ENCODE assay signal across 1 cellular context in genomic region chr2:237910576-237911362, GRCh38.
A peak's percentile ranks its signal among the peaks of the same experiment; 100 is the strongest.
TF ChIP-seq lines count a peak whose summit lies in the region.

No MANE protein-coding gene starts in this region.

TF ChIP-seq in HepG2, 621 proteins besides CTCF, POLR2A, EP300 and RAD21 (continued from another document and continues in another):
- TF ChIP-seq GABPA (IDR thresholded peaks at IDR 0.05; ENCODE audit: low read depth, low read length) (no peak), GABPA (CRISPR knock-in tag; IDR thresholded peaks at IDR 0.05; ENCODE audit: low read depth) (no peak), BORCS8-MEF2B (CRISPR knock-in tag; IDR thresholded peaks at IDR 0.05) (no peak), AGO2 (optimal IDR thresholded peaks at IDR 0.05; ENCODE audit: low read depth, low read length) (no peak), SOX6 (IDR thresholded peaks at IDR 0.05) (0 out of 2 replicates have a peak, but pooled peaks have one; percentile 6), SOX6 (CRISPR knock-in tag; IDR thresholded peaks at IDR 0.05) (no peak), SCMH1 (CRISPR knock-in tag; IDR thresholded peaks at IDR 0.05; ENCODE audit: borderline replicate concordance) (no peak), ZSCAN21 (CRISPR knock-in tag; IDR thresholded peaks at IDR 0.05; ENCODE audit: borderline replicate concordance) (no peak), SP1 (IDR thresholded peaks at IDR 0.05) (peak; percentile 8; the same call in 1 of the 2 replicates), SP1 (CRISPR knock-in tag; IDR thresholded peaks at IDR 0.05) (no peak), RAD51 (IDR thresholded peaks at IDR 0.05; ENCODE audit: borderline replicate concordance) (0 out of 2 replicates have a peak, but pooled peaks have one; percentile 3), SSRP1 (CRISPR knock-in tag; IDR thresholded peaks at IDR 0.05) (no peak), CCDC6 (CRISPR knock-in tag; IDR thresholded peaks at IDR 0.05) (no peak), NONO (IDR thresholded peaks at IDR 0.05) (0 out of 2 replicates have a peak, but pooled peaks have one; percentile 73), NONO (CRISPR knock-in tag; conservative IDR thresholded peaks at IDR 0.05) (no peak), ZMYM4 (CRISPR knock-in tag; IDR thresholded peaks at IDR 0.05) (no peak), TAF1 (CRISPR knock-in tag; IDR thresholded peaks at IDR 0.05) (no peak), ZSCAN29 (CRISPR knock-in tag; conservative IDR thresholded peaks at IDR 0.05) (no peak), SIN3A (IDR thresholded peaks at IDR 0.05; ENCODE audit: borderline replicate concordance, low read depth, low read length) (no peak), MZF1 (CRISPR knock-in tag; IDR thresholded peaks at IDR 0.05; ENCODE audit: borderline replicate concordance) (no peak), ZNF121 (CRISPR knock-in tag; IDR thresholded peaks at IDR 0.05) (no peak), FIP1L1 (IDR thresholded peaks at IDR 0.05; ENCODE audit: borderline replicate concordance, insufficient read depth, low read depth, low read length) (no peak), TBX2 (CRISPR knock-in tag; IDR thresholded peaks at IDR 0.05; ENCODE audit: borderline replicate concordance) (no peak), ZBTB2 (CRISPR knock-in tag; IDR thresholded peaks at IDR 0.05; ENCODE audit: low read depth) (no peak), ZNF101 (CRISPR knock-in tag; IDR thresholded peaks at IDR 0.05; ENCODE audit: borderline replicate concordance, low read depth) (no peak), FOXM1 (CRISPR knock-in tag; IDR thresholded peaks at IDR 0.05) (no peak), CREB1 (IDR thresholded peaks at IDR 0.05) (peak; percentile 76), CREB1 (CRISPR knock-in tag; IDR thresholded peaks at IDR 0.05) (no peak), PHF21A (CRISPR knock-in tag; IDR thresholded peaks at IDR 0.05) (no peak), ARNT (IDR thresholded peaks at IDR 0.05) (no peak), ZNF567 (CRISPR knock-in tag; IDR thresholded peaks at IDR 0.05; ENCODE audit: borderline replicate concordance) (no peak), ZNF431 (CRISPR knock-in tag; IDR thresholded peaks at IDR 0.05; ENCODE audit: borderline replicate concordance, low read depth) (no peak), TRAFD1 (CRISPR knock-in tag; IDR thresholded peaks at IDR 0.05; ENCODE audit: borderline replicate concordance) (no peak), PRDM10 (CRISPR knock-in tag; IDR thresholded peaks at IDR 0.05; ENCODE audit: low read depth) (no peak), RBM39 (IDR thresholded peaks at IDR 0.05; ENCODE audit: low read depth, low read length, poor library complexity, severe bottlenecking) (no peak), SNAPC2 (CRISPR knock-in tag; IDR thresholded peaks at IDR 0.05) (no peak), ZNF607 (CRISPR knock-in tag; IDR thresholded peaks at IDR 0.05; ENCODE audit: borderline replicate concordance) (no peak), IKZF1 (IDR thresholded peaks at IDR 0.05) (0 out of 2 replicates have a peak, but pooled peaks have one; percentile 50), STAT6 (CRISPR knock-in tag; IDR thresholded peaks at IDR 0.05; ENCODE audit: borderline replicate concordance) (no peak), ZNF570 (CRISPR knock-in tag; IDR thresholded peaks at IDR 0.05; ENCODE audit: borderline replicate concordance) (no peak), ZNF30 (CRISPR knock-in tag; IDR thresholded peaks at IDR 0.05) (no peak), ZNF251 (CRISPR knock-in tag; IDR thresholded peaks at IDR 0.05) (no peak), KDM4B (CRISPR knock-in tag; IDR thresholded peaks at IDR 0.05) (no peak)
- TF ChIP-seq, protein P1, sequence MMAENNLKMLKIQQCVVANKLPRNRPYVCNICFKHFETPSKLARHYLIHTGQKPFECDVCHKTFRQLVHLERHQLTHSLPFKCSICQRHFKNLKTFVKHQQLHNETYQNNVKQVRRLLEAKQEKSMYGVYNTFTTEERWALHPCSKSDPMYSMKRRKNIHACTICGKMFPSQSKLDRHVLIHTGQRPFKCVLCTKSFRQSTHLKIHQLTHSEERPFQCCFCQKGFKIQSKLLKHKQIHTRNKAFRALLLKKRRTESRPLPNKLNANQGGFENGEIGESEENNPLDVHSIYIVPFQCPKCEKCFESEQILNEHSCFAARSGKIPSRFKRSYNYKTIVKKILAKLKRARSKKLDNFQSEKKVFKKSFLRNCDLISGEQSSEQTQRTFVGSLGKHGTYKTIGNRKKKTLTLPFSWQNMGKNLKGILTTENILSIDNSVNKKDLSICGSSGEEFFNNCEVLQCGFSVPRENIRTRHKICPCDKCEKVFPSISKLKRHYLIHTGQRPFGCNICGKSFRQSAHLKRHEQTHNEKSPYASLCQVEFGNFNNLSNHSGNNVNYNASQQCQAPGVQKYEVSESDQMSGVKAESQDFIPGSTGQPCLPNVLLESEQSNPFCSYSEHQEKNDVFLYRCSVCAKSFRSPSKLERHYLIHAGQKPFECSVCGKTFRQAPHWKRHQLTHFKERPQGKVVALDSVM (CRISPR knock-in tag; IDR thresholded peaks at IDR 0.05) = no peak
- TF ChIP-seq, protein P2, sequence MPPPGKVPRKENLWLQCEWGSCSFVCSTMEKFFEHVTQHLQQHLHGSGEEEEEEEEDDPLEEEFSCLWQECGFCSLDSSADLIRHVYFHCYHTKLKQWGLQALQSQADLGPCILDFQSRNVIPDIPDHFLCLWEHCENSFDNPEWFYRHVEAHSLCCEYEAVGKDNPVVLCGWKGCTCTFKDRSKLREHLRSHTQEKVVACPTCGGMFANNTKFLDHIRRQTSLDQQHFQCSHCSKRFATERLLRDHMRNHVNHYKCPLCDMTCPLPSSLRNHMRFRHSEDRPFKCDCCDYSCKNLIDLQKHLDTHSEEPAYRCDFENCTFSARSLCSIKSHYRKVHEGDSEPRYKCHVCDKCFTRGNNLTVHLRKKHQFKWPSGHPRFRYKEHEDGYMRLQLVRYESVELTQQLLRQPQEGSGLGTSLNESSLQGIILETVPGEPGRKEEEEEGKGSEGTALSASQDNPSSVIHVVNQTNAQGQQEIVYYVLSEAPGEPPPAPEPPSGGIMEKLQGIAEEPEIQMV (CRISPR knock-in tag; IDR thresholded peaks at IDR 0.05; ENCODE audit: low read depth) = no peak
- TF ChIP-seq, protein P3, sequence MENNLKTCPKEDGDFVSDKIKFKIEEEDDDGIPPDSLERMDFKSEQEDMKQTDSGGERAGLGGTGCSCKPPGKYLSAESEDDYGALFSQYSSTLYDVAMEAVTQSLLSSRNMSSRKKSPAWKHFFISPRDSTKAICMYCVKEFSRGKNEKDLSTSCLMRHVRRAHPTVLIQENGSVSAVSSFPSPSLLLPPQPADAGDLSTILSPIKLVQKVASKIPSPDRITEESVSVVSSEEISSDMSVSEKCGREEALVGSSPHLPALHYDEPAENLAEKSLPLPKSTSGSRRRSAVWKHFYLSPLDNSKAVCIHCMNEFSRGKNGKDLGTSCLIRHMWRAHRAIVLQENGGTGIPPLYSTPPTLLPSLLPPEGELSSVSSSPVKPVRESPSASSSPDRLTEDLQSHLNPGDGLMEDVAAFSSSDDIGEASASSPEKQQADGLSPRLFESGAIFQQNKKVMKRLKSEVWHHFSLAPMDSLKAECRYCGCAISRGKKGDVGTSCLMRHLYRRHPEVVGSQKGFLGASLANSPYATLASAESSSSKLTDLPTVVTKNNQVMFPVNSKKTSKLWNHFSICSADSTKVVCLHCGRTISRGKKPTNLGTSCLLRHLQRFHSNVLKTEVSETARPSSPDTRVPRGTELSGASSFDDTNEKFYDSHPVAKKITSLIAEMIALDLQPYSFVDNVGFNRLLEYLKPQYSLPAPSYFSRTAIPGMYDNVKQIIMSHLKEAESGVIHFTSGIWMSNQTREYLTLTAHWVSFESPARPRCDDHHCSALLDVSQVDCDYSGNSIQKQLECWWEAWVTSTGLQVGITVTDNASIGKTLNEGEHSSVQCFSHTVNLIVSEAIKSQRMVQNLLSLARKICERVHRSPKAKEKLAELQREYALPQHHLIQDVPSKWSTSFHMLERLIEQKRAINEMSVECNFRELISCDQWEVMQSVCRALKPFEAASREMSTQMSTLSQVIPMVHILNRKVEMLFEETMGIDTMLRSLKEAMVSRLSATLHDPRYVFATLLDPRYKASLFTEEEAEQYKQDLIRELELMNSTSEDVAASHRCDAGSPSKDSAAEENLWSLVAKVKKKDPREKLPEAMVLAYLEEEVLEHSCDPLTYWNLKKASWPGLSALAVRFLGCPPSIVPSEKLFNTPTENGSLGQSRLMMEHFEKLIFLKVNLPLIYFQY (CRISPR knock-in tag; IDR thresholded peaks at IDR 0.05; ENCODE audit: borderline replicate concordance) = no peak
- TF ChIP-seq, protein P4, sequence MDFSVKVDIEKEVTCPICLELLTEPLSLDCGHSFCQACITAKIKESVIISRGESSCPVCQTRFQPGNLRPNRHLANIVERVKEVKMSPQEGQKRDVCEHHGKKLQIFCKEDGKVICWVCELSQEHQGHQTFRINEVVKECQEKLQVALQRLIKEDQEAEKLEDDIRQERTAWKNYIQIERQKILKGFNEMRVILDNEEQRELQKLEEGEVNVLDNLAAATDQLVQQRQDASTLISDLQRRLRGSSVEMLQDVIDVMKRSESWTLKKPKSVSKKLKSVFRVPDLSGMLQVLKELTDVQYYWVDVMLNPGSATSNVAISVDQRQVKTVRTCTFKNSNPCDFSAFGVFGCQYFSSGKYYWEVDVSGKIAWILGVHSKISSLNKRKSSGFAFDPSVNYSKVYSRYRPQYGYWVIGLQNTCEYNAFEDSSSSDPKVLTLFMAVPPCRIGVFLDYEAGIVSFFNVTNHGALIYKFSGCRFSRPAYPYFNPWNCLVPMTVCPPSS (IDR thresholded peaks at IDR 0.05) = 0 out of 2 replicates have a peak, but pooled peaks have one; percentile 5
- TF ChIP-seq, protein P5, sequence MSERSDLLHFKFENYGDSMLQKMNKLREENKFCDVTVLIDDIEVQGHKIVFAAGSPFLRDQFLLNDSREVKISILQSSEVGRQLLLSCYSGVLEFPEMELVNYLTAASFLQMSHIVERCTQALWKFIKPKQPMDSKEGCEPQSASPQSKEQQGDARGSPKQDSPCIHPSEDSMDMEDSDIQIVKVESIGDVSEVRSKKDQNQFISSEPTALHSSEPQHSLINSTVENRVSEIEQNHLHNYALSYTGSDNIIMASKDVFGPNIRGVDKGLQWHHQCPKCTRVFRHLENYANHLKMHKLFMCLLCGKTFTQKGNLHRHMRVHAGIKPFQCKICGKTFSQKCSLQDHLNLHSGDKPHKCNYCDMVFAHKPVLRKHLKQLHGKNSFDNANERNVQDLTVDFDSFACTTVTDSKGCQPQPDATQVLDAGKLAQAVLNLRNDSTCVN (CRISPR knock-in tag; IDR thresholded peaks at IDR 0.05; ENCODE audit: borderline replicate concordance) = no peak
